Comparison of ENCODE assay signal across 10 cellular contexts in the genomic region with DNA sequence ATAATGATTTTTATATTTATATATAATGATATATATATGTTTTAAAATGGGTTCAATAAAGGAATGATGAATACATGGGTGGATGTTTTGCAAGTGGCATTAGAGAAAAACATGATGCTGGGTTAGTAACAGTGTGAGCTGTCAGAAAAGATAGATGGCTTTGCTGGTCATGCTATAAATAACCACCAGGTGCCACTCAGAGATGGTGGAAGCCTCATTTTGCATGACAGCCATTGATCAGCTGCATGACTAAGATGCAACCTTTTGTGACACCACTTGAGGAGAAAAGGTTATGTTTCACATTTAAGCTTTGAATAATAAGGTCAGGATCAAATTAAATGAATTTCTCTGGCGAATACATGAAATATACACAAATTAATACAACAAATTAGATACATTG.
DNase-seq lines count a peak whose midpoint lies in the region; ATAC-seq, FAIRE-seq and TF ChIP-seq lines count a peak whose summit lies in the region.
"Had no signal": no experiment of that assay in that cellular context is flagged by ENCODE, and none has a peak within 500 bp of the region (broad histone marks: within the 10 kb centered on the region; RNA-seq: fewer than 3 reads in every experiment).

No MANE protein-coding gene starts in this region.

- DNase-seq in BE2C (peak; percentile 25), HT-29 (ENCODE audit: low spot score) (peak; percentile 32), K562 (ENCODE audit: extremely low read depth in 1 of 4, low spot score in 3 of 4) (peak in 3 of 4 experiments; percentile 2 to 29 (median 4)), activated gamma-delta T cell treated with Interleukin-2 at 50 U/mL for 16 hours (no peak), NCI-H1436 (lab: John Stamatoyannopoulos, UW) (no peak), NCI-H1048 (lab: John Stamatoyannopoulos, UW) (no peak)
- DNase-seq in stimulated activated effector memory CD8-positive, alpha-beta T cell treated with anti-CD3 and anti-CD28 coated beads, Interleukin-12 subunit alpha, Interleukin-12 subunit beta, amount 100 ng/mL, for 72 hours (ENCODE audit: low spot score in 2 of 2), result no peak
- DNase-seq: left cardiac atrium had no signal

- intact Hi-C loops in K562 (cut with micrococcal nuclease), result loop anchor here (10.0 kb wide), 1 partner anchor 732 kb away; no protein-coding TSS in a partner anchor

- in situ Hi-C loops in K562 (cut with MboI), result no loop called here

- H3K4me1 Mint-ChIP-seq in stimulated activated effector memory CD8-positive, alpha-beta T cell treated with anti-CD3 and anti-CD28 coated beads, Interleukin-12 subunit alpha, Interleukin-12 subunit beta, amount 100 ng/mL, for 72 hours, result no peaks in the 10 kb centered on the region
- H3K4me1 Mint-ChIP-seq: CD14-positive monocyte had no signal

- peak; percentile 48 for FAIRE-seq in K562 (lab: Jason Lieb, UNC)

- peak; percentile 68 for ATAC-seq in GM19438 (IDR thresholded peaks at IDR 0.05; ENCODE audit: low read depth, unreplicated experiment)
- peak; percentile 49; the same call in 1 of the 3 replicates for ATAC-seq in K562
- no peak for ATAC-seq in stimulated activated effector memory CD8-positive, alpha-beta T cell treated with anti-CD3 and anti-CD28 coated beads, Interleukin-12 subunit alpha, Interleukin-12 subunit beta, amount 100 ng/mL, for 72 hours
- ATAC-seq: left cardiac atrium had no signal

- BruUV-seq in K562 (replicated peaks; lab: Mats Ljungman, UMichigan), result no TSS peak

- H3K4me3 Mint-ChIP-seq in stimulated activated effector memory CD8-positive, alpha-beta T cell treated with anti-CD3 and anti-CD28 coated beads, Interleukin-12 subunit alpha, Interleukin-12 subunit beta, amount 100 ng/mL, for 72 hours, result no peak overlapping the region
- H3K4me3 Mint-ChIP-seq: CD14-positive monocyte had no signal

- H3K9me3 Mint-ChIP-seq in stimulated activated effector memory CD8-positive, alpha-beta T cell treated with anti-CD3 and anti-CD28 coated beads, Interleukin-12 subunit alpha, Interleukin-12 subunit beta, amount 100 ng/mL, for 72 hours, result peaks cover 10% of the 10 kb centered on the region

- TF ChIP-seq RAD21 in K562 (CRISPR knock-in tag; conservative IDR thresholded peaks at IDR 0.05 in 1 of 2, IDR thresholded peaks at IDR 0.05 in 1 of 2), result peak in 1 of 2 experiments; percentile 50; a peak in 2 of 4 replicates

- no peaks in the 10 kb centered on the region for H3K27me3 ChIP-seq in BE2C
- no peaks in the 10 kb centered on the region for H3K27me3 ChIP-seq in K562 (ENCODE audit: control insufficient read depth in 2 of 2, insufficient read depth in 2 of 2, low read length in 2 of 2)

- H3K4me1 ChIP-seq in BE2C, result no peaks in the 10 kb centered on the region
- no peaks in the 10 kb centered on the region; a peak in 1 of 5 replicates for H3K4me1 ChIP-seq in K562 (replicated peaks in 1 of 2; ENCODE audit: control insufficient read depth in 2 of 2, insufficient read depth in 2 of 2, low read length in 2 of 2)

- no peak overlapping the region for H2AFZ ChIP-seq in K562 (ENCODE audit: low read depth, low read length)

- H3K9ac ChIP-seq in K562 (ENCODE audit: insufficient read depth in 1 of 2, low read depth in 2 of 2, low read length in 2 of 2), result no peak overlapping the region

- TF ChIP-seq CTCF in BE2C (IDR thresholded peaks at IDR 0.05; ENCODE audit: low read depth, low read length) (peak; percentile 55), K562 (IDR thresholded peaks at IDR 0.05 in 2 of 3, conservative IDR thresholded peaks at IDR 0.05 in 1 of 3; ENCODE audit: insufficient read depth in 2 of 3, low read depth in 1 of 3, low read length in 3 of 3) (peak in 1 of 3 experiments; percentile 35; a peak in 2 of 6 replicates)

- no peak for TF ChIP-seq POLR2A in K562 (conservative IDR thresholded peaks at IDR 0.05)

- no peaks in the 10 kb centered on the region for H3K36me3 ChIP-seq in BE2C
- no peaks in the 10 kb centered on the region for H3K36me3 ChIP-seq in K562 (ENCODE audit: control insufficient read depth, insufficient read depth, low read length)

- H3K79me2 ChIP-seq in K562 (ENCODE audit: control insufficient read depth, insufficient read depth, low read length), result no peaks in the 10 kb centered on the region

- H3K9me3 ChIP-seq in BE2C, result no peaks in the 10 kb centered on the region
- no peaks in the 10 kb centered on the region for H3K9me3 ChIP-seq in K562 (replicated peaks; ENCODE audit: control insufficient read depth, insufficient read depth, low read depth, low read length)

- TF ChIP-seq EP300 in K562 (IDR thresholded peaks at IDR 0.05; ENCODE audit: low read length), result no peak

- no peak overlapping the region for H3K27ac ChIP-seq in K562 (ENCODE audit: extremely low read depth, low read depth, low read length)

- no peak overlapping the region for H3K27ac Mint-ChIP-seq in stimulated activated effector memory CD8-positive, alpha-beta T cell treated with anti-CD3 and anti-CD28 coated beads, Interleukin-12 subunit alpha, Interleukin-12 subunit beta, amount 100 ng/mL, for 72 hours
- H3K27ac Mint-ChIP-seq: CD14-positive monocyte had no signal

- 8% methylated on average over 1 of the region's 1 CpG for WGBS in K562 (ENCODE audit: insufficient coverage, low coverage, missing lambda C conversion rate)

- no peaks in the 10 kb centered on the region for H3K36me3 Mint-ChIP-seq in stimulated activated effector memory CD8-positive, alpha-beta T cell treated with anti-CD3 and anti-CD28 coated beads, Interleukin-12 subunit alpha, Interleukin-12 subunit beta, amount 100 ng/mL, for 72 hours
- H3K36me3 Mint-ChIP-seq: CD14-positive monocyte had no signal

- H3K9me1 ChIP-seq in K562 (ENCODE audit: control insufficient read depth, insufficient read depth, low read length), result no peaks in the 10 kb centered on the region

- CTCF ChIA-PET in K562 (lab: Yijun Ruan, JAX; ENCODE audit: low intra/inter-chr PET ratio), result no interaction called here

- no peak overlapping the region for H3K4me3 ChIP-seq in BE2C (ENCODE audit: low read depth, low read length)
- no peak overlapping the region for H3K4me3 ChIP-seq in K562

- POLR2A ChIA-PET in K562 (lab: Yijun Ruan, JAX), result no interaction called here

- H3K4me2 ChIP-seq in K562 (ENCODE audit: insufficient read depth, low read length), result no peak overlapping the region

- H4K20me1 ChIP-seq in K562 (replicated peaks; ENCODE audit: control insufficient read depth, insufficient read depth, low read length), result no peaks in the 10 kb centered on the region

TF ChIP-seq in K562, 482 proteins besides CTCF, POLR2A, EP300 and RAD21 (continues in another document):
- TF ChIP-seq KAT8 (IDR thresholded peaks at IDR 0.05; ENCODE audit: low read depth), result no peak
- TF ChIP-seq, protein P1, sequence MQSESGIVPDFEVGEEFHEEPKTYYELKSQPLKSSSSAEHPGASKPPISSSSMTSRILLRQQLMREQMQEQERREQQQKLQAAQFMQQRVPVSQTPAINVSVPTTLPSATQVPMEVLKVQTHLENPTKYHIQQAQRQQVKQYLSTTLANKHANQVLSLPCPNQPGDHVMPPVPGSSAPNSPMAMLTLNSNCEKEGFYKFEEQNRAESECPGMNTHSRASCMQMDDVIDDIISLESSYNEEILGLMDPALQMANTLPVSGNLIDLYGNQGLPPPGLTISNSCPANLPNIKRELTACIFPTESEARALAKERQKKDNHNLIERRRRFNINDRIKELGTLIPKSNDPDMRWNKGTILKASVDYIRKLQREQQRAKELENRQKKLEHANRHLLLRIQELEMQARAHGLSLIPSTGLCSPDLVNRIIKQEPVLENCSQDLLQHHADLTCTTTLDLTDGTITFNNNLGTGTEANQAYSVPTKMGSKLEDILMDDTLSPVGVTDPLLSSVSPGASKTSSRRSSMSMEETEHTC (IDR thresholded peaks at IDR 0.05), result no peak
- TF ChIP-seq ZNF263 (CRISPR knock-in tag; IDR thresholded peaks at IDR 0.05; ENCODE audit: borderline replicate concordance), result no peak
- no peak for TF ChIP-seq YY1 (IDR thresholded peaks at IDR 0.05; ENCODE audit: borderline replicate concordance in 1 of 3, control insufficient read depth in 1 of 3, extremely low read depth in 1 of 3, insufficient read depth in 3 of 3, insufficient read length in 1 of 3, insufficient replicate concordance in 2 of 3, low read depth in 1 of 3, low read length in 2 of 3)
- TF ChIP-seq ZNF699 (CRISPR knock-in tag; IDR thresholded peaks at IDR 0.05; ENCODE audit: insufficient replicate concordance), result no peak
- peak; percentile 37; the same call in 1 of the 2 replicates for TF ChIP-seq CBFA2T3 (IDR thresholded peaks at IDR 0.05)
- no peak for TF ChIP-seq SLC30A9 (CRISPR knock-in tag; IDR thresholded peaks at IDR 0.05)
- TF ChIP-seq BCOR (IDR thresholded peaks at IDR 0.05), result no peak
- TF ChIP-seq MEIS2 (IDR thresholded peaks at IDR 0.05; ENCODE audit: partially characterized antibody), result peak; percentile 94
- TF ChIP-seq SAFB (IDR thresholded peaks at IDR 0.05; ENCODE audit: borderline replicate concordance, low read depth, low read length), result no peak
- TF ChIP-seq ZNF507 (tag; conservative IDR thresholded peaks at IDR 0.05), result no peak
- TF ChIP-seq KDM1A (IDR thresholded peaks at IDR 0.05), result no peak
- TF ChIP-seq MEF2A (IDR thresholded peaks at IDR 0.05; ENCODE audit: control insufficient read depth, low read depth, low read length), result peak; percentile 84
- no peak for TF ChIP-seq IRF2 (CRISPR knock-in tag; IDR thresholded peaks at IDR 0.05)
- TF ChIP-seq RBM15 (IDR thresholded peaks at IDR 0.05; ENCODE audit: insufficient read depth, low read length), result no peak
- TF ChIP-seq, protein P2, sequence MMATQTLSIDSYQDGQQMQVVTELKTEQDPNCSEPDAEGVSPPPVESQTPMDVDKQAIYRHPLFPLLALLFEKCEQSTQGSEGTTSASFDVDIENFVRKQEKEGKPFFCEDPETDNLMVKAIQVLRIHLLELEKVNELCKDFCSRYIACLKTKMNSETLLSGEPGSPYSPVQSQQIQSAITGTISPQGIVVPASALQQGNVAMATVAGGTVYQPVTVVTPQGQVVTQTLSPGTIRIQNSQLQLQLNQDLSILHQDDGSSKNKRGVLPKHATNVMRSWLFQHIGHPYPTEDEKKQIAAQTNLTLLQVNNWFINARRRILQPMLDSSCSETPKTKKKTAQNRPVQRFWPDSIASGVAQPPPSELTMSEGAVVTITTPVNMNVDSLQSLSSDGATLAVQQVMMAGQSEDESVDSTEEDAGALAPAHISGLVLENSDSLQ (IDR thresholded peaks at IDR 0.05), result peak; percentile 84
- no peak for TF ChIP-seq RBM22 (IDR thresholded peaks at IDR 0.05; ENCODE audit: low read depth, low read length, poor library complexity, severe bottlenecking)
- TF ChIP-seq HSF4 (CRISPR knock-in tag; IDR thresholded peaks at IDR 0.05; ENCODE audit: borderline replicate concordance), result no peak

Comparison
In these comparisons a context has a peak if more than half of its experiments do, and no peak if none do; other contexts are left out.
1. DNase-seq: peak in BE2C (single experiment), HT-29 (single experiment) and K562 (3 of 4); none in stimulated activated effector memory CD8-positive, alpha-beta T cell treated with anti-CD3 and anti-CD28 coated beads, Interleukin-12 subunit alpha, Interleukin-12 subunit beta, amount 100 ng/mL, for 72 hours (0 of 2), activated gamma-delta T cell treated with Interleukin-2 at 50 U/mL for 16 hours (single experiment), NCI-H1436 (single experiment) and NCI-H1048 (single experiment).